Comparison of ENCODE assay signal across 19 cellular contexts in the genomic region with DNA sequence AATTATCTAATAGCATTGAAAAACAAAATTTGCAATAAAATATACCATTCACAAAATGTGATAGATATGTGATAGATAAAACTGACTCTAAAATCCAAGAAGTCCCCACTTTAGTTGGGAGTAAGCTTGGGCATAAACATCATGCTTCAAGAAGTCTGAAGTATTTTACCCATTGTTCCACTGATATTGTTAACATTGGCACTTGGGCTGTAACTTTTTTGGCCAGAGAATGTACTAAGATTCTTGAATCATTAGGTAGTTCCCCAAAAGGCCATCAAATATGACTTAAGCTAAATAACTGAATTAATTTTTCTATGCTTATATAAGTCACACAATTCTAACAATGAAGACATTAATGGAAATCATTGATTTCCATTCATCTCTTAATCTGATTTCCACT.
A peak's percentile ranks its signal among the peaks of the same experiment; 100 is the strongest.
DNase-seq lines count a peak whose midpoint lies in the region; ATAC-seq, FAIRE-seq and TF ChIP-seq lines count a peak whose summit lies in the region.
"Had no signal": no experiment of that assay in that cellular context is flagged by ENCODE, and none has a peak within 500 bp of the region (broad histone marks: within the 10 kb centered on the region; RNA-seq: fewer than 3 reads in every experiment).

No MANE protein-coding gene starts in this region.

- DNase-seq in astrocyte (ENCODE audit: low read depth), result peak; percentile 23
- DNase-seq in keratinocyte (ENCODE audit: low read depth, low spot score), result no peak
- DNase-seq in osteoblast (ENCODE audit: insufficient read length, low spot score, missing footprints), result no peak
- DNase-seq in NCI-H446 treated with DMSO at 0.1 percent for 48 hours (lab: John Stamatoyannopoulos, UW), result no peak
- no peak for DNase-seq in GM19240 (ENCODE audit: insufficient read length, low spot score)
- DNase-seq: C1 segment of cervical spinal cord; Calu3; CD4-positive, alpha-beta memory T cell; COR-L47; DMS53; DMS79 treated with DMSO at 0.1 percent for 48 hours; GF-D8; H7; HCEC 1CT had no signal

- H3K4me1 Mint-ChIP-seq in astrocyte (ENCODE audit: low read depth, unreplicated experiment), result peaks cover 11% of the 10 kb centered on the region
- H3K4me1 Mint-ChIP-seq: CD4-positive, alpha-beta memory T cell had no signal

- H3K9me1 ChIP-seq in keratinocyte (ENCODE audit: control insufficient read depth, extremely low read depth, insufficient read depth, low read length), result no peaks in the 10 kb centered on the region

- no peak for FAIRE-seq in astrocyte (lab: Jason Lieb, UNC)
- peak; percentile 39 for FAIRE-seq in keratinocyte (lab: Jason Lieb, UNC)
- FAIRE-seq: GM12891, GM18507, H1 had no signal

- H3K79me2 ChIP-seq in astrocyte (ENCODE audit: insufficient read depth, low read length), result no peaks in the 10 kb centered on the region
- no peaks in the 10 kb centered on the region for H3K79me2 ChIP-seq in keratinocyte (ENCODE audit: control insufficient read depth, insufficient read depth, low read length)
- H3K79me2 ChIP-seq in osteoblast (ENCODE audit: insufficient read depth, low read length), result no peaks in the 10 kb centered on the region

- no peak overlapping the region for H3K4me3 Mint-ChIP-seq in astrocyte (ENCODE audit: unreplicated experiment)
- H3K4me3 Mint-ChIP-seq: CD4-positive, alpha-beta memory T cell had no signal

- H3K36me3 Mint-ChIP-seq in astrocyte (ENCODE audit: low read depth, unreplicated experiment), result no peaks in the 10 kb centered on the region
- H3K36me3 Mint-ChIP-seq: CD4-positive, alpha-beta memory T cell had no signal

- H3K27ac Mint-ChIP-seq in astrocyte (ENCODE audit: unreplicated experiment), result no peak overlapping the region
- H3K27ac Mint-ChIP-seq: CD4-positive, alpha-beta memory T cell had no signal

- no peak for TF ChIP-seq CTCF in astrocyte (IDR thresholded peaks at IDR 0.05; ENCODE audit: insufficient read depth, low read depth, low read length)
- TF ChIP-seq CTCF in keratinocyte (optimal IDR thresholded peaks at IDR 0.05 in 1 of 3, IDR thresholded peaks at IDR 0.05 in 1 of 3, conservative IDR thresholded peaks at IDR 0.05 in 1 of 3; ENCODE audit: extremely low read depth in 1 of 3, insufficient read depth in 2 of 3, low read length in 3 of 3), result no peak
- TF ChIP-seq CTCF in osteoblast (IDR thresholded peaks at IDR 0.05; ENCODE audit: extremely low read depth, low read depth, low read length), result no peak

- H3K9ac ChIP-seq in astrocyte (ENCODE audit: low read length) (no peak overlapping the region), keratinocyte (ENCODE audit: control insufficient read depth, extremely low read depth, insufficient read depth, low read length) (no peak overlapping the region)
- H3K9ac ChIP-seq: GM23248 had no signal

- H3K9me3 ChIP-seq in astrocyte (ENCODE audit: insufficient read depth, low read depth, low read length), result no peaks in the 10 kb centered on the region
- H3K9me3 ChIP-seq in keratinocyte (ENCODE audit: control insufficient read depth, low read depth, low read length), result no peaks in the 10 kb centered on the region
- no peaks in the 10 kb centered on the region for H3K9me3 ChIP-seq in osteoblast (ENCODE audit: low read depth, low read length)

- H3K4me1 ChIP-seq in astrocyte (ENCODE audit: insufficient read depth, low read length) (no peaks in the 10 kb centered on the region), keratinocyte (ENCODE audit: control insufficient read depth, extremely low read depth, insufficient read depth, low read length) (no peaks in the 10 kb centered on the region), osteoblast (ENCODE audit: insufficient read depth, low read length) (peaks cover 19% of the 10 kb centered on the region)

- H3K36me3 ChIP-seq in astrocyte (ENCODE audit: insufficient read depth, low read length) (no peaks in the 10 kb centered on the region), keratinocyte (ENCODE audit: control insufficient read depth in 2 of 2, extremely low read depth in 1 of 2, insufficient read depth in 2 of 2, low read length in 2 of 2) (no peaks in the 10 kb centered on the region), osteoblast (ENCODE audit: insufficient read depth, low read length) (no peaks in the 10 kb centered on the region)

- H3K4me3 ChIP-seq in astrocyte (ENCODE audit: insufficient read depth, low read depth, low read length), result no peak overlapping the region
- H3K4me3 ChIP-seq in keratinocyte (ENCODE audit: control insufficient read depth in 2 of 3, extremely low read depth in 1 of 3, insufficient read depth in 2 of 3, low read depth in 1 of 3, low read length in 3 of 3), result no peak overlapping the region
- H3K4me3 ChIP-seq in osteoblast (ENCODE audit: insufficient read depth, low read length), result no peak overlapping the region
- H3K4me3 ChIP-seq: GM23248 had no signal

- H3K27ac ChIP-seq in astrocyte (ENCODE audit: low read depth, low read length), result no peak overlapping the region
- H3K27ac ChIP-seq in keratinocyte (ENCODE audit: control insufficient read depth, insufficient read depth, low read length), result no peak overlapping the region
- H3K27ac ChIP-seq in osteoblast (ENCODE audit: low read depth, low read length), result peak overlapping the region; percentile 43
- H3K27ac ChIP-seq: GM23248 had no signal

- dilution Hi-C loops in keratinocyte (cut with MboI; ENCODE audit: extremely low pct_ligation_motif_present, low sequenced_read_pairs), result no loop called here

- no peak overlapping the region for H2AFZ ChIP-seq in astrocyte (ENCODE audit: low read depth, low read length)
- H2AFZ ChIP-seq in keratinocyte (ENCODE audit: control insufficient read depth, low read length), result no peak overlapping the region
- H2AFZ ChIP-seq in osteoblast (ENCODE audit: low read length), result no peak overlapping the region
- H2AFZ ChIP-seq: GM23248 had no signal

- peaks cover 3% of the 10 kb centered on the region for H3K9me3 Mint-ChIP-seq in astrocyte (ENCODE audit: unreplicated experiment)

- no peaks in the 10 kb centered on the region for H4K20me1 ChIP-seq in astrocyte (ENCODE audit: insufficient read depth, low read length)
- no peaks in the 10 kb centered on the region for H4K20me1 ChIP-seq in keratinocyte (ENCODE audit: control insufficient read depth, extremely low read depth, insufficient read depth, low read length)
- H4K20me1 ChIP-seq in osteoblast (ENCODE audit: insufficient read depth, low read length), result no peaks in the 10 kb centered on the region

- H3K27me3 ChIP-seq in astrocyte (ENCODE audit: insufficient read depth, low read length), result no peaks in the 10 kb centered on the region
- H3K27me3 ChIP-seq in keratinocyte (ENCODE audit: control insufficient read depth, extremely low read depth, insufficient read depth, low read length), result no peaks in the 10 kb centered on the region
- H3K27me3 ChIP-seq in osteoblast (ENCODE audit: insufficient read depth, low read length), result no peaks in the 10 kb centered on the region

- H3K4me2 ChIP-seq in astrocyte (ENCODE audit: low read length) (no peak overlapping the region), keratinocyte (ENCODE audit: control insufficient read depth, extremely low read depth, insufficient read depth, low read depth, low read length) (no peak overlapping the region), osteoblast (ENCODE audit: insufficient read depth, low read length) (peak overlapping the region; percentile 34)

- no peak for ATAC-seq in HG02884 (IDR thresholded peaks at IDR 0.05; ENCODE audit: unreplicated experiment)

- H3K27me3 Mint-ChIP-seq in astrocyte (ENCODE audit: low read depth, unreplicated experiment), result no peaks in the 10 kb centered on the region
- H3K27me3 Mint-ChIP-seq: CD4-positive, alpha-beta memory T cell had no signal
